Comparison of ENCODE assay signal across 8 cellular contexts in genomic region chr21:34201441-34201838, GRCh38.
DNase-seq lines count a peak whose midpoint lies in the region; ATAC-seq and TF ChIP-seq lines count a peak whose summit lies in the region.

No MANE protein-coding gene starts in this region.

- H3K9ac ChIP-seq in smooth muscle cell (ENCODE audit: low read depth), result no peak overlapping the region

- H3K27ac Mint-ChIP-seq in activated CD8-positive, alpha-beta T cell treated with anti-CD3 and anti-CD28 coated beads for 36 hours, result peak overlapping the region; percentile 69

- H3K4me1 Mint-ChIP-seq in activated CD8-positive, alpha-beta T cell treated with anti-CD3 and anti-CD28 coated beads for 36 hours (ENCODE audit: low read depth), result peaks cover 51% of the 10 kb centered on the region

- peak overlapping the region; percentile 67 for H3K4me3 Mint-ChIP-seq in activated CD8-positive, alpha-beta T cell treated with anti-CD3 and anti-CD28 coated beads for 36 hours

- no peaks in the 10 kb centered on the region for H3K79me2 ChIP-seq in smooth muscle cell (ENCODE audit: low read depth)

- no peak for TF ChIP-seq CTCF in activated CD8-positive, alpha-beta T cell treated with anti-CD3 and anti-CD28 coated beads for 36 hours (IDR thresholded peaks at IDR 0.05)
- TF ChIP-seq CTCF in smooth muscle cell (IDR thresholded peaks at IDR 0.05; ENCODE audit: borderline replicate concordance, insufficient read depth, poor library complexity, severe bottlenecking) (no peak), RWPE1 (conservative IDR thresholded peaks at IDR 0.05; ENCODE audit: low read depth) (no peak)

- ATAC-seq in activated CD8-positive, alpha-beta T cell treated with anti-CD3 and anti-CD28 coated beads for 36 hours, result no peak

- H3K27ac ChIP-seq in smooth muscle cell (ENCODE audit: low read depth), result peak overlapping the region; percentile 58
- no peak overlapping the region for H3K27ac ChIP-seq in RWPE1

- no peaks in the 10 kb centered on the region for H3K9me3 Mint-ChIP-seq in activated CD8-positive, alpha-beta T cell treated with anti-CD3 and anti-CD28 coated beads for 36 hours

- H3K4me2 ChIP-seq in smooth muscle cell, result peak overlapping the region; percentile 91

- H3K27me3 ChIP-seq in H7 (ENCODE audit: control insufficient read depth, insufficient read depth, low read length), result no peaks in the 10 kb centered on the region
- no peaks in the 10 kb centered on the region for H3K27me3 ChIP-seq in smooth muscle cell (ENCODE audit: low read depth)

- POLR2A ChIA-PET in activated CD8-positive, alpha-beta T cell treated with anti-CD3 and anti-CD28 coated beads for 36 hours (lab: Charles Lee), result interaction anchor here (1.0 to 1.3 kb wide), 3 partner anchors 69 to 268 kb away, joined by 3 to 4 read pairs (median 3); no protein-coding TSS in a partner anchor
- POLR2A ChIA-PET in RWPE1 (lab: Yijun Ruan, JAX; ENCODE audit: low non-redundant PET), result interaction anchor here (0.7 kb wide), 1 partner anchor 77 kb away, joined by 3 read pairs; no protein-coding TSS in a partner anchor

- no peaks in the 10 kb centered on the region for H3K9me3 ChIP-seq in smooth muscle cell (replicated peaks; ENCODE audit: low read depth)

- WGBS in smooth muscle cell (ENCODE audit: low lambda C conversion rate), result 4% methylated on average over 7 of the region's 7 CpGs

- CTCF ChIA-PET in activated CD8-positive, alpha-beta T cell treated with anti-CD3 and anti-CD28 coated beads for 36 hours (lab: Charles Lee), result interaction anchor here (1.0 to 2.5 kb wide), 9 partner anchors 9 to 278 kb away, joined by 3 to 21 read pairs (median 9); no protein-coding TSS in a partner anchor
- CTCF ChIA-PET in RWPE1 (lab: Yijun Ruan, JAX), result interaction anchor here (0.6 to 1.6 kb wide), 8 partner anchors 10 to 278 kb away, joined by 3 to 8 read pairs (median 4); no protein-coding TSS in a partner anchor

- no peak overlapping the region for H2AFZ ChIP-seq in smooth muscle cell (ENCODE audit: low read depth)

- no peaks in the 10 kb centered on the region for H3K36me3 Mint-ChIP-seq in activated CD8-positive, alpha-beta T cell treated with anti-CD3 and anti-CD28 coated beads for 36 hours (ENCODE audit: low read depth)

- no peaks in the 10 kb centered on the region for H4K20me1 ChIP-seq in smooth muscle cell (ENCODE audit: low read depth)

- H3K4me1 ChIP-seq in smooth muscle cell (ENCODE audit: low read depth), result peaks cover 49% of the 10 kb centered on the region

- peaks cover 9% of the 10 kb centered on the region for H3F3A ChIP-seq in smooth muscle cell (ENCODE audit: low read depth)

- intact Hi-C loops in activated CD8-positive, alpha-beta T cell treated with anti-CD3 and anti-CD28 coated beads for 36 hours (cut with micrococcal nuclease), result no loop called here

- DNase-seq in H7 (no peak), smooth muscle cell (lab: John Stamatoyannopoulos, UW; ENCODE audit: unreplicated experiment) (no peak), NCI-H146 treated with DMSO at 0.1 percent for 48 hours (lab: John Stamatoyannopoulos, UW; ENCODE audit: unreplicated experiment) (no peak), NOMO-1 treated with dmso at 0.1 percent for 144 hours (lab: John Stamatoyannopoulos, UW; ENCODE audit: unreplicated experiment) (no peak), RWPE1 (ENCODE audit: low spot score) (no peak)
- DNase-seq in activated CD8-positive, alpha-beta T cell treated with anti-CD3 and anti-CD28 coated beads for 36 hours, result no peak
- no peak for DNase-seq in stimulated activated CD4-positive, alpha-beta T cell treated with anti-CD3 and anti-CD28 coated beads, Interleukin-1b, Interleukin-23, amount 100 ng/mL, for 48 hours

- H3K4me3 ChIP-seq in H7 (ENCODE audit: insufficient read depth, low read depth, low read length) (peak overlapping the region; percentile 52), iPS-11a (ENCODE audit: low read depth, low read length) (peak overlapping the region; percentile 62), smooth muscle cell (peak overlapping the region; percentile 57)

- H3K36me3 ChIP-seq in H7 (replicated peaks; ENCODE audit: control insufficient read depth, insufficient read depth, low read length), result no peaks in the 10 kb centered on the region
- no peaks in the 10 kb centered on the region for H3K36me3 ChIP-seq in smooth muscle cell (ENCODE audit: low read depth)

- no peaks in the 10 kb centered on the region for H3K27me3 Mint-ChIP-seq in activated CD8-positive, alpha-beta T cell treated with anti-CD3 and anti-CD28 coated beads for 36 hours
